ENCODE assay signal across 21 cellular contexts in the genomic region with DNA sequence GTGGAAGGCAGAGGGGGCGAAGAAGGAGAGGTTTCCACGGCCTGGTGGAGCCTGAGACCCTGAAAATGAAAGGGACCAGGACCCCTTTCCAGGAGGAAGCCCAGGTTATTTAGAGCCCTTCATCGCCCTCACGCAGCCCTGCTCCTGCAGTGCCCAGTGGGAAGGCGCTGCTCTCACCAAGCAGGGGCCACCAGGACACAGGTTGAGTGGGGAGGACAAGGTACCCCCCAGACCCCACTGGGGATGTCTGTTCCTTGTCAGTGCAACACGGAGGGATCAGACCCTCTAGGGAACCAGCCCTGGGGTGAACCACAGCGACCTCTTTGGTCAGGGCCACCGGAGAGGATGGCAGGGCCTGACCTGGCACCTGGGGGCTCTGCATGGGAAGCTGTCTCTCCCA.
DNase-seq lines count a peak whose midpoint lies in the region; ATAC-seq and TF ChIP-seq lines count a peak whose summit lies in the region.
"Had no signal": no experiment of that assay in that cellular context is flagged by ENCODE, and none has a peak within 500 bp of the region (broad histone marks: within the 10 kb centered on the region; RNA-seq: fewer than 3 reads in every experiment).

No MANE protein-coding gene starts in this region.

- H3K4me2 ChIP-seq in BLaER1 = peak overlapping the region; percentile 27; the same call in 1 of the 2 replicates
- H3K4me2 ChIP-seq: A549 had no signal

- H3K4me3 ChIP-seq in BLaER1 = no peak overlapping the region
- H3K4me3 ChIP-seq in aorta (ENCODE audit: low read length in 2 of 2) = no peak overlapping the region
- H3K4me3 ChIP-seq in foreskin fibroblast (ENCODE audit: low read depth in 1 of 2, low read length in 2 of 2) = no peak overlapping the region
- H3K4me3 ChIP-seq: A549, GM12878 had no signal

- H3K4me1 ChIP-seq in BLaER1 = peaks cover 16% of the 10 kb centered on the region
- H3K4me1 ChIP-seq in aorta (ENCODE audit: control insufficient read depth in 1 of 2, insufficient read depth in 2 of 2, low read length in 2 of 2) = no peaks in the 10 kb centered on the region
- H3K4me1 ChIP-seq: A549 had no signal

- H3K9me3 ChIP-seq in BLaER1 (peaks cover 45% of the 10 kb centered on the region), aorta (ENCODE audit: control insufficient read depth, low read length) (peaks cover 1% of the 10 kb centered on the region)
- H3K9me3 ChIP-seq: A549 had no signal

- no peak overlapping the region for H3K9ac ChIP-seq in BLaER1

- intact Hi-C loops in posterior vena cava (cut with DNase I) = no loop called here
- intact Hi-C loops in aorta (cut with DNase I) = no loop called here

- peak; percentile 26 for ATAC-seq in aorta (ENCODE audit: low FRiP score)
- ATAC-seq: A549, GM12878 had no signal

- TF ChIP-seq CTCF in foreskin fibroblast (IDR thresholded peaks at IDR 0.05; ENCODE audit: low read depth, low read length) = no peak

- H4K20me1 ChIP-seq in BLaER1 = no peaks in the 10 kb centered on the region

- H3K27ac ChIP-seq in BLaER1 = peak overlapping the region; percentile 14; the same call in 1 of the 2 replicates
- no peak overlapping the region for H3K27ac ChIP-seq in aorta (ENCODE audit: low read depth in 1 of 2, low read length in 2 of 2)
- H3K27ac ChIP-seq: 22Rv1, A549 had no signal

- no peaks in the 10 kb centered on the region for H3K27me3 ChIP-seq in BLaER1
- H3K27me3 ChIP-seq in aorta (ENCODE audit: control insufficient read depth in 1 of 2, insufficient read depth in 2 of 2, low read length in 1 of 2) = no peaks in the 10 kb centered on the region

- H3K36me3 ChIP-seq in BLaER1 (no peaks in the 10 kb centered on the region), aorta (ENCODE audit: control insufficient read depth in 1 of 2, insufficient read depth in 2 of 2, low read length in 1 of 2) (no peaks in the 10 kb centered on the region)

- DNase-seq in posterior vena cava (ENCODE audit: low spot score) = peak; percentile 56
- no peak for DNase-seq in aorta
- no peak for DNase-seq in foreskin fibroblast
- no peak for DNase-seq in OCI-M1 (lab: John Stamatoyannopoulos, UW)
- DNase-seq: AML-193; C1 segment of cervical spinal cord; CD4-positive, alpha-beta memory T cell; CD4-positive, CD25-positive, alpha-beta regulatory T cell; CD8-positive, alpha-beta memory T cell; COR-L47; DMS 273 treated with DMSO at 0.1 percent for 48 hours; DMS153; DMS53; DMS79; DND-41; EL; GDM1 had no signal

- WGBS in aorta, 2 donors = 91 to 94% methylated on average over 8 of the region's 8 CpGs
